24 cellular contexts compared by ENCODE assay signal in the genomic region with DNA sequence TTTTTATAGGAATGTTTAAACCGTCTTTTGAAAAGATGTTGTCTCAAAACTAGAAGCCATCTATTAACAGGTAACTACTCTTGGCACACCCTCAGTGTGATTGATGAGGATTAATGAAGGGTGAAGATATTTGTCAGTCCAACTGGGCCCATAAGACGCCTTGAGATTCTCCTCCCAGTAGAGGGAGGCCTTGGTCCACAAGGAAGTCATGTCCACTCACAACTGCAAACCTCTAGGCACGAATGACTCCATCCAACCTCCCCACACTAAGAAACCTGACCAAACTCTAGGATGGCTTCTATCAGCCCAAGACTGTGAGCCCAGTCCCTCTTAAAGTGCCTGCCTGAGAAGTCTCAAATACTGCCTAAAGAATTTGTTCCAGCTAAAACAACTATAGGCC. TPM values are rescaled to one million over a fixed set of nuclear protein-coding genes. Genes with fewer than 3 reads are reported as not detected.
DNase-seq lines count a peak whose midpoint lies in the region; ATAC-seq and TF ChIP-seq lines count a peak whose summit lies in the region.
"Had no signal": no experiment of that assay in that cellular context is flagged by ENCODE, and none has a peak within 500 bp of the region (broad histone marks: within the 10 kb centered on the region; RNA-seq: fewer than 3 reads in every experiment).

No MANE protein-coding gene starts in this region.

- ATAC-seq in PC-3: peak; percentile 68
- ATAC-seq: activated CD4-positive, alpha-beta T cell treated with anti-CD3 and anti-CD28 coated beads for 36 hours; activated CD8-positive, alpha-beta memory T cell treated with anti-CD3 and anti-CD28 coated beads, Interleukin-2, amount 10 ng/mL, durations not matched to agents 7 days and 5 days; left lung; mucosa of descending colon had no signal

- TF ChIP-seq CTCF in AG09309 (IDR thresholded peaks at IDR 0.05; ENCODE audit: control insufficient read depth, insufficient read depth, low read depth, low read length, missing control alignments): peak; percentile 75
- no peak for TF ChIP-seq CTCF in GM12865 (IDR thresholded peaks at IDR 0.05; ENCODE audit: insufficient read depth, low read depth, low read length, missing control alignments)
- peak; percentile 46 for TF ChIP-seq CTCF in PC-3 (conservative IDR thresholded peaks at IDR 0.05; ENCODE audit: low read depth, low read length)
- TF ChIP-seq CTCF in glutamatergic neuron (IDR thresholded peaks at IDR 0.05; ENCODE audit: partially characterized antibody, unreplicated experiment): no peak

- no peaks in the 10 kb centered on the region for H3K4me1 ChIP-seq in PC-3 (ENCODE audit: insufficient read depth, low read length)
- H3K4me1 ChIP-seq: HAP-1, left lung, sigmoid colon, SJSA1 had no signal

- H3K27ac ChIP-seq in PC-3 (ENCODE audit: low read length): no peak overlapping the region
- H3K27ac ChIP-seq: left lung, sigmoid colon, SJSA1 had no signal

- H3F3A ChIP-seq in PC-3 (ENCODE audit: low read length, unreplicated experiment): no peaks in the 10 kb centered on the region

- no peak overlapping the region for H3K27ac Mint-ChIP-seq in glutamatergic neuron (ENCODE audit: unreplicated experiment)
- H3K27ac Mint-ChIP-seq: activated CD4-positive, alpha-beta T cell treated with anti-CD3 and anti-CD28 coated beads for 36 hours; activated CD8-positive, alpha-beta memory T cell treated with anti-CD3 and anti-CD28 coated beads, Interleukin-2, amount 10 ng/mL, durations not matched to agents 7 days and 5 days had no signal

- H3K9me3 ChIP-seq in PC-3 (ENCODE audit: low read length) (no peaks in the 10 kb centered on the region), MG63 (no peaks in the 10 kb centered on the region)
- H3K9me3 ChIP-seq: HAP-1, left lung, mucosa of descending colon, sigmoid colon, SJSA1 had no signal

- no peak overlapping the region for H3K4me3 ChIP-seq in AG09309 (ENCODE audit: control insufficient read depth, low read depth, low read length)
- H3K4me3 ChIP-seq in GM12865 (ENCODE audit: low read depth, low read length): no peak overlapping the region
- no peak overlapping the region for H3K4me3 ChIP-seq in PC-3 (ENCODE audit: low read length)
- H3K4me3 ChIP-seq in MG63: no peak overlapping the region
- H3K4me3 ChIP-seq: HAP-1, left lung, mucosa of descending colon, sigmoid colon, SJSA1 had no signal

- H3K27me3 Mint-ChIP-seq in glutamatergic neuron (ENCODE audit: unreplicated experiment): peaks cover 6% of the 10 kb centered on the region

- H3K4me3 Mint-ChIP-seq in glutamatergic neuron (ENCODE audit: unreplicated experiment): no peak overlapping the region
- H3K4me3 Mint-ChIP-seq: activated CD4-positive, alpha-beta T cell treated with anti-CD3 and anti-CD28 coated beads for 36 hours; activated CD8-positive, alpha-beta memory T cell treated with anti-CD3 and anti-CD28 coated beads, Interleukin-2, amount 10 ng/mL, durations not matched to agents 7 days and 5 days had no signal

- peak; percentile 27 for DNase-seq in AG09309 (ENCODE audit: low read depth)
- peak; percentile 7 for DNase-seq in GM12865 (ENCODE audit: low read depth)
- peak; percentile 21 for DNase-seq in PC-3
- DNase-seq in fibroblast of peridontal ligament (ENCODE audit: extremely low read depth): peak; percentile 5
- no peak for DNase-seq in glutamatergic neuron
- no peak for DNase-seq in cerebellum (ENCODE audit: low spot score)
- no peak for DNase-seq in MG63
- DNase-seq in activated CD8-positive, alpha-beta memory T cell treated with anti-CD3 and anti-CD28 coated beads, Interleukin-2, amount 50 U/mL, for 48 hours: no peak
- DNase-seq: activated CD4-positive, alpha-beta T cell treated with anti-CD3 and anti-CD28 coated beads for 36 hours; activated CD8-positive, alpha-beta memory T cell treated with anti-CD3 and anti-CD28 coated beads, Interleukin-2, amount 10 ng/mL, durations not matched to agents 7 days and 5 days; activated effector memory CD4-positive, alpha-beta T cell treated with Interleukin-2 at 50 U/mL for 16 hours; amniotic stem cell; central memory CD4-positive, alpha-beta T cell; effector memory CD4-positive, alpha-beta T cell; left lung; mucosa of descending colon; NCI-H2029; sigmoid colon; stimulated activated CD4-positive, alpha-beta T cell treated with anti-CD3 and anti-CD28 coated beads, Interleukin-2, amount 100 ng/mL, for 24 hours had no signal

- no peaks in the 10 kb centered on the region for H3K36me3 Mint-ChIP-seq in glutamatergic neuron (ENCODE audit: unreplicated experiment)
- H3K36me3 Mint-ChIP-seq: activated CD8-positive, alpha-beta memory T cell treated with anti-CD3 and anti-CD28 coated beads, Interleukin-2, amount 10 ng/mL, durations not matched to agents 7 days and 5 days had no signal

- CTCF ChIA-PET in PC-3 (lab: Charles Lee): no interaction called here

- POLR2A ChIA-PET in PC-3 (lab: Charles Lee; ENCODE audit: unreplicated experiment): no interaction called here

- no peak overlapping the region for H2AFZ ChIP-seq in PC-3 (ENCODE audit: low read length)

- H3K9ac ChIP-seq in PC-3 (ENCODE audit: low read length): no peak overlapping the region

- H3K4me1 Mint-ChIP-seq in glutamatergic neuron (ENCODE audit: low read depth, unreplicated experiment): no peaks in the 10 kb centered on the region
- H3K4me1 Mint-ChIP-seq: activated CD4-positive, alpha-beta T cell treated with anti-CD3 and anti-CD28 coated beads for 36 hours; activated CD8-positive, alpha-beta memory T cell treated with anti-CD3 and anti-CD28 coated beads, Interleukin-2, amount 10 ng/mL, durations not matched to agents 7 days and 5 days had no signal

- H3K4me2 ChIP-seq in PC-3 (ENCODE audit: low read length): no peak overlapping the region

- H3K36me3 ChIP-seq in PC-3 (ENCODE audit: low read depth, low read length) (no peaks in the 10 kb centered on the region), MG63 (no peaks in the 10 kb centered on the region)
- H3K36me3 ChIP-seq: HAP-1, left lung, sigmoid colon, SJSA1 had no signal

- no peaks in the 10 kb centered on the region for H3K9me3 Mint-ChIP-seq in glutamatergic neuron (ENCODE audit: unreplicated experiment)

- no peaks in the 10 kb centered on the region for H4K20me1 ChIP-seq in PC-3 (ENCODE audit: low read length)

- intact Hi-C loops in PC-3 (cut with micrococcal nuclease): no loop called here

- no TSS peak for BruUV-seq in PC-3 (replicated peaks; lab: Mats Ljungman, UMichigan)

- H3K27me3 ChIP-seq in PC-3 (ENCODE audit: low read length) (peaks cover 42% of the 10 kb centered on the region), MG63 (no peaks in the 10 kb centered on the region; the same call in 1 of the 2 replicates)

- no peaks in the 10 kb centered on the region for H3K9me2 ChIP-seq in PC-3 (replicated peaks; ENCODE audit: low read length)

- no peaks in the 10 kb centered on the region for H3K79me2 ChIP-seq in PC-3 (ENCODE audit: low read length)

RNA-seq across cellular contexts. Expression of gene GRP, which starts 19.2 kb away (rescaled TPM):
- total RNA-seq in PC-3 (2014; rRNA removed) (not detected in 2 replicates), glutamatergic neuron (ENCODE audit: unreplicated experiment) (not detected), cerebellum (not detected)
- total RNA-seq in MG63 (2014; rRNA removed; shearing (Covaris generic); ENCODE audit: low replicate concordance): not detected in 2 replicates
- total RNA-seq: activated CD4-positive, alpha-beta T cell treated with anti-CD3 and anti-CD28 coated beads for 36 hours; activated CD8-positive, alpha-beta memory T cell treated with anti-CD3 and anti-CD28 coated beads, Interleukin-2, amount 10 ng/mL, durations not matched to agents 7 days and 5 days; HT1080; NCI-H460; SJSA1; urinary bladder had no signal

Comparison
In these comparisons a context has a peak if more than half of its experiments do, and no peak if none do; other contexts are left out.
1. DNase-seq: peak in AG09309 (single experiment), GM12865 (single experiment), PC-3 (single experiment) and fibroblast of peridontal ligament (single experiment); none in glutamatergic neuron (single experiment), cerebellum (single experiment), MG63 (single experiment) and activated CD8-positive, alpha-beta memory T cell treated with anti-CD3 and anti-CD28 coated beads, Interleukin-2, amount 50 U/mL, for 48 hours (single experiment).
2. CTCF ChIP-seq: peak in AG09309 (single experiment) and PC-3 (single experiment); none in GM12865 (single experiment) and glutamatergic neuron (single experiment).